1 cellular context compared by ENCODE assay signal in the genomic region with DNA sequence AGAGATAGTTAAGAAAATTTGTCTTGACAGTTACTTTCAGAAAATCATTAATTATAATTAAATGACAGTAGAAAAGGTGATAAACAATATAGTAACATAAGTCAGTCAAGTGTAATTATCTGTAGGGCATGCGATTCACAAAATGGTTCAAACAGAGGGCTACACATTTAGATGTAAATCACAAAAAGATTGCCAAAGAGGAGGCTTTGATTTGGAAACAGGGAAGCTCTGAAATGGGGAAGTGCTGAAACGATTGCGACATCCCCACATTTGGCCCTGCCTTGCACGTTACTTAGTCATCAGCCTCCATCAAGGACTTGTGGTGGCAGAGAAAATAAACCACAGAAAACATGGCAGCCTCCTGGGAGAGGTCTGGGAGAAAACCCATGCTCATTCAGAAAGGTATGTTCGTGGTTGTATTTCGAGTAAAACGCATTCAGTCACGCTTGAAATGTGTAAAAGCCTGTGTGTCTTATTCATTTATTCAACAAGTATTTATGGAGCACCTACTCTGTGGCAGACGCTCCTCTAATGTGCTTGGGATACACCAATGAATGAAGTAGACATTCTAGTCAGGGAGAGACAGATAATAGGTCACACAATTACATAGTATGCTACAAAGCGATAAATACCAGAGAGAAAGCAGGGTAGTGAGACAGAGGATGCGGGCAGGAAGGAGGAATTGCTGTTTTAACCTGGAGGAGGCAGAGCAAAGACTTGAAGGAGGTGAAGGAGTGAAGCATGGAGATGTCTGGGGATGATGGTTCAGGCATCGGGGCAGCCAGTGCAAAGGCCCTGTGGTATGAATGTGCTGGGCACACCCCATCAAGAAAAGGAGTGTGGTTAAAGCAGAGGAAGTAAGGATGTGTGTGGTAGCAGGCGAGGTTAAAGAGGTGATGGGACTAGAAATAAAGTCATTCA.
A peak's percentile ranks its signal among the peaks of the same experiment; 100 is the strongest.
TF ChIP-seq lines count a peak whose summit lies in the region.

No MANE protein-coding gene starts in this region.

TF ChIP-seq in K562, 482 proteins besides CTCF, POLR2A, EP300 and RAD21 (continued from another document and continues in another):
- TF ChIP-seq, protein P1, sequence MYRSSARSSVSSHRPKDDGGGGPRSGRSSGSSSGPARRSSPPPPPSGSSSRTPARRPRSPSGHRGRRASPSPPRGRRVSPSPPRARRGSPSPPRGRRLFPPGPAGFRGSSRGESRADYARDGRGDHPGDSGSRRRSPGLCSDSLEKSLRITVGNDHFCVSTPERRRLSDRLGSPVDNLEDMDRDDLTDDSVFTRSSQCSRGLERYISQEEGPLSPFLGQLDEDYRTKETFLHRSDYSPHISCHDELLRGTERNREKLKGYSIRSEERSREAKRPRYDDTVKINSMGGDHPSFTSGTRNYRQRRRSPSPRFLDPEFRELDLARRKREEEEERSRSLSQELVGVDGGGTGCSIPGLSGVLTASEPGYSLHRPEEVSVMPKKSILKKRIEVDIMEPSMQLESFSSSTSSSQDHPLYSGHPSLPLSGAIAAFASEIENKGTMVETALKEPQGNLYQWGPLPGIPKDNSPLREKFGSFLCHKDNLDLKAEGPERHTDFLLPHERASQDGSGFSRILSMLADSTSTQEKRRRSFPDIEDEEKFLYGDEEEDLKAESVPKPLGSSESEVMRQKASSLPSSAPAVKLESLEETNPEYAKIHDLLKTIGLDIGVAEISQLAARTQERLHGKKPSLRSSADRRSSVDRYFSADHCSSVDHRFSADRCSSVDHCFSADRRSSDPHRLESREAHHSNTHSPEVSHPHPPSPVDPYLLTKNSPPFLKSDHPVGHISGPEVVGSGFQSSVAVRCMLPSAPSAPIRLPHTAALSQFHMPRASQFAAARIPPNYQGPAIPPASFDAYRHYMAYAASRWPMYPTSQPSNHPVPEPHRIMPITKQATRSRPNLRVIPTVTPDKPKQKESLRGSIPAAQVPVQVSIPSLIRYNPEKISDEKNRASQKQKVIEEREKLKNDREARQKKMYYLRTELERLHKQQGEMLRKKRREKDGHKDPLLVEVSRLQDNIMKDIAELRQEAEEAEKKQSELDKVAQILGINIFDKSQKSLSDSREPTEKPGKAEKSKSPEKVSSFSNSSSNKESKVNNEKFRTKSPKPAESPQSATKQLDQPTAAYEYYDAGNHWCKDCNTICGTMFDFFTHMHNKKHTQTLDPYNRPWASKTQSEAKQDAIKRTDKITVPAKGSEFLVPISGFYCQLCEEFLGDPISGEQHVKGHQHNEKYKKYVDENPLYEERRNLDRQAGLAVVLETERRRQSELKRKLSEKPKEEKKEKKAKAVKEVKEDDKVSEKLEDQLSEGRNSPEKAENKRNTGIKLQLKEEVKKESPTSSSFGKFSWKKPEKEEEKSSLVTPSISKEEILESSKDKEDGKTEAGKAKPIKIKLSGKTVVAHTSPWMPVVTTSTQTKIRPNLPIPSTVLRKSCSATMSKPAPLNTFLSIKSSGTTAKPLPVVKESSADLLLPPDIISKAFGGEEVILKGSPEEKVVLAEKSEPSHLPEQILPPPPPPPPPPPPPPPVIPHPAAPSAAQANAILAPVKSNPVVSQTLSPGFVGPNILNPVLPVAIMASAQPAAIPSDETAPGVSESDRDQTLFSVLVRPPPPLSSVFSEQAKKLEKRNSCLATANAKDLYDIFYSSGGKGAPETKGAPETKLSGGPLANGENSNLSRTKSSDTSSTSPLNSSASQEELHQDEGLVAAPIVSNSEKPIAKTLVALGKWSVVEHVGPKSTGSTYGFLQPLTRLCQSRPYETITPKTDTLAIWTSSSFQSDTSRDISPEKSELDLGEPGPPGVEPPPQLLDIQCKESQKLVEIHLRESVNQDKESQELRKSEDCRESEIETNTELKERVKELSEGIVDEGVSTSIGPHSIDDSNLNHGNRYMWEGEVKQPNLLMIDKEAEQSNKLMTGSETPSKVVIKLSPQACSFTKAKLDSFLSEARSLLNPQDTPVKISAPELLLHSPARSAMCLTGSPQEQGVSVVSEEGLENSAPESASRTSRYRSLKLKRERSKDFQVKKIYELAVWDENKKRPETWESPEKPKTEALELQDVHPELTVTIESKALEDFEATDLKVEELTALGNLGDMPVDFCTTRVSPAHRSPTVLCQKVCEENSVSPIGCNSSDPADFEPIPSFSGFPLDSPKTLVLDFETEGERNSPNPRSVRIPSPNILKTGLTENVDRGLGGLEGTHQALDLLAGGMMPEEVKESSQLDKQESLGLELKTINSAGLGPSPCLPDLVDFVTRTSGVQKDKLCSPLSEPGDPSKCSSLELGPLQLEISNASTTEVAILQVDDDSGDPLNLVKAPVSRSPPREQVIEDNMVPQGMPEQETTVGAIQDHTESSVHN (IDR thresholded peaks at IDR 0.05; ENCODE audit: borderline replicate concordance in 1 of 2, low read depth in 1 of 2): no peak
- TF ChIP-seq KDM5B (IDR thresholded peaks at IDR 0.05; ENCODE audit: insufficient replicate concordance, low read depth, low read length): no peak
- no peak for TF ChIP-seq ZNF830 (CRISPR knock-in tag; IDR thresholded peaks at IDR 0.05)
- TF ChIP-seq, protein P2, sequence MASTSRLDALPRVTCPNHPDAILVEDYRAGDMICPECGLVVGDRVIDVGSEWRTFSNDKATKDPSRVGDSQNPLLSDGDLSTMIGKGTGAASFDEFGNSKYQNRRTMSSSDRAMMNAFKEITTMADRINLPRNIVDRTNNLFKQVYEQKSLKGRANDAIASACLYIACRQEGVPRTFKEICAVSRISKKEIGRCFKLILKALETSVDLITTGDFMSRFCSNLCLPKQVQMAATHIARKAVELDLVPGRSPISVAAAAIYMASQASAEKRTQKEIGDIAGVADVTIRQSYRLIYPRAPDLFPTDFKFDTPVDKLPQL (IDR thresholded peaks at IDR 0.05; ENCODE audit: extremely low read depth, insufficient read length): no peak
- peak; percentile 94 for TF ChIP-seq HDAC2 (IDR thresholded peaks at IDR 0.05)
- TF ChIP-seq ZNF197 (CRISPR knock-in tag; IDR thresholded peaks at IDR 0.05; ENCODE audit: low read depth): 0 out of 2 replicates have a peak, but pooled peaks have one; percentile 62
- TF ChIP-seq EGR1 (conservative IDR thresholded peaks at IDR 0.05): no peak
- no peak for TF ChIP-seq ZNF57 (CRISPR knock-in tag; IDR thresholded peaks at IDR 0.05)
- no peak for TF ChIP-seq ZSCAN29 (IDR thresholded peaks at IDR 0.05)
- TF ChIP-seq NUFIP1 (IDR thresholded peaks at IDR 0.05; ENCODE audit: partially characterized antibody): no peak
- TF ChIP-seq RUNX1 (IDR thresholded peaks at IDR 0.05; ENCODE audit: low read depth): no peak
- TF ChIP-seq GATAD2B (IDR thresholded peaks at IDR 0.05; ENCODE audit: borderline replicate concordance): no peak
- no peak for TF ChIP-seq PRMT5 (CRISPR knock-in tag; IDR thresholded peaks at IDR 0.05)
- TF ChIP-seq FOXK2 (conservative IDR thresholded peaks at IDR 0.05 in 1 of 2, IDR thresholded peaks at IDR 0.05 in 1 of 2; ENCODE audit: low read depth in 2 of 2): 0 out of 4 replicates have a peak, but pooled peaks have one; percentile 23 to 32
- no peak for TF ChIP-seq ZNF263 (CRISPR knock-in tag; IDR thresholded peaks at IDR 0.05; ENCODE audit: borderline replicate concordance)
- no peak for TF ChIP-seq RBM39 (optimal IDR thresholded peaks at IDR 0.05; ENCODE audit: low read depth, low read length)
- peak; percentile 48 for TF ChIP-seq RBM25 (IDR thresholded peaks at IDR 0.05; ENCODE audit: low read depth, low read length, severe bottlenecking)
- TF ChIP-seq, protein P3, sequence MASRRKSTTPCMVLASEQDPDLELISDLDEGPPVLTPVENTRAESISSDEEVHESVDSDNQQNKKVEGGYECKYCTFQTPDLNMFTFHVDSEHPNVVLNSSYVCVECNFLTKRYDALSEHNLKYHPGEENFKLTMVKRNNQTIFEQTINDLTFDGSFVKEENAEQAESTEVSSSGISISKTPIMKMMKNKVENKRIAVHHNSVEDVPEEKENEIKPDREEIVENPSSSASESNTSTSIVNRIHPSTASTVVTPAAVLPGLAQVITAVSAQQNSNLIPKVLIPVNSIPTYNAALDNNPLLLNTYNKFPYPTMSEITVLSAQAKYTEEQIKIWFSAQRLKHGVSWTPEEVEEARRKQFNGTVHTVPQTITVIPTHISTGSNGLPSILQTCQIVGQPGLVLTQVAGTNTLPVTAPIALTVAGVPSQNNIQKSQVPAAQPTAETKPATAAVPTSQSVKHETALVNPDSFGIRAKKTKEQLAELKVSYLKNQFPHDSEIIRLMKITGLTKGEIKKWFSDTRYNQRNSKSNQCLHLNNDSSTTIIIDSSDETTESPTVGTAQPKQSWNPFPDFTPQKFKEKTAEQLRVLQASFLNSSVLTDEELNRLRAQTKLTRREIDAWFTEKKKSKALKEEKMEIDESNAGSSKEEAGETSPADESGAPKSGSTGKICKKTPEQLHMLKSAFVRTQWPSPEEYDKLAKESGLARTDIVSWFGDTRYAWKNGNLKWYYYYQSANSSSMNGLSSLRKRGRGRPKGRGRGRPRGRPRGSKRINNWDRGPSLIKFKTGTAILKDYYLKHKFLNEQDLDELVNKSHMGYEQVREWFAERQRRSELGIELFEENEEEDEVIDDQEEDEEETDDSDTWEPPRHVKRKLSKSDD (conservative IDR thresholded peaks at IDR 0.05; ENCODE audit: low read length): no peak
- TF ChIP-seq CBFB (CRISPR knock-in tag; IDR thresholded peaks at IDR 0.05): no peak
- TF ChIP-seq, protein P4, sequence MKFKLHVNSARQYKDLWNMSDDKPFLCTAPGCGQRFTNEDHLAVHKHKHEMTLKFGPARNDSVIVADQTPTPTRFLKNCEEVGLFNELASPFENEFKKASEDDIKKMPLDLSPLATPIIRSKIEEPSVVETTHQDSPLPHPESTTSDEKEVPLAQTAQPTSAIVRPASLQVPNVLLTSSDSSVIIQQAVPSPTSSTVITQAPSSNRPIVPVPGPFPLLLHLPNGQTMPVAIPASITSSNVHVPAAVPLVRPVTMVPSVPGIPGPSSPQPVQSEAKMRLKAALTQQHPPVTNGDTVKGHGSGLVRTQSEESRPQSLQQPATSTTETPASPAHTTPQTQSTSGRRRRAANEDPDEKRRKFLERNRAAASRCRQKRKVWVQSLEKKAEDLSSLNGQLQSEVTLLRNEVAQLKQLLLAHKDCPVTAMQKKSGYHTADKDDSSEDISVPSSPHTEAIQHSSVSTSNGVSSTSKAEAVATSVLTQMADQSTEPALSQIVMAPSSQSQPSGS (CRISPR knock-in tag; IDR thresholded peaks at IDR 0.05): no peak
- peak; percentile 58; the same call in 1 of the 2 replicates for TF ChIP-seq NFE2 (IDR thresholded peaks at IDR 0.05; ENCODE audit: low read depth)
- TF ChIP-seq HMG20A (CRISPR knock-in tag; conservative IDR thresholded peaks at IDR 0.05): peak; percentile 82; the same call in 1 of the 2 replicates
- no peak for TF ChIP-seq TEAD2 (tag; IDR thresholded peaks at IDR 0.05)
- no peak for TF ChIP-seq MCM2 (IDR thresholded peaks at IDR 0.05; ENCODE audit: low read depth)
- TF ChIP-seq HNRNPH1 (optimal IDR thresholded peaks at IDR 0.05; ENCODE audit: low read depth, low read length): no peak
- no peak for TF ChIP-seq SUPT5H (IDR thresholded peaks at IDR 0.05)
- TF ChIP-seq ZNF134 (CRISPR knock-in tag; conservative IDR thresholded peaks at IDR 0.05): no peak
- TF ChIP-seq SMAD4 (CRISPR knock-in tag; conservative IDR thresholded peaks at IDR 0.05): 0 out of 2 replicates have a peak, but pooled peaks have one; percentile 18
- peak; percentile 56 for TF ChIP-seq ATF7 (IDR thresholded peaks at IDR 0.05)
- no peak for TF ChIP-seq POU5F1 (IDR thresholded peaks at IDR 0.05; ENCODE audit: borderline replicate concordance, low read depth, low read length, partially characterized antibody)
- no peak for TF ChIP-seq ZNF431 (CRISPR knock-in tag; IDR thresholded peaks at IDR 0.05)
- TF ChIP-seq GABPB2 (CRISPR knock-in tag; conservative IDR thresholded peaks at IDR 0.05): no peak
- peak; percentile 66; the same call in 1 of the 2 replicates for TF ChIP-seq DPF2 (IDR thresholded peaks at IDR 0.05)
- TF ChIP-seq U2AF1 (optimal IDR thresholded peaks at IDR 0.05; ENCODE audit: low read depth, low read length): no peak
- TF ChIP-seq CBX1 (IDR thresholded peaks at IDR 0.05; ENCODE audit: low read depth): no peak
- peak; percentile 65; the same call in 1 of the 2 replicates for TF ChIP-seq TEAD4 (IDR thresholded peaks at IDR 0.05; ENCODE audit: low read length)
- TF ChIP-seq TEAD4 (CRISPR knock-in tag; IDR thresholded peaks at IDR 0.05; ENCODE audit: borderline replicate concordance): no peak
- no peak for TF ChIP-seq NR2C1 (IDR thresholded peaks at IDR 0.05)
- no peak for TF ChIP-seq NR2C1 (tag; IDR thresholded peaks at IDR 0.05)
- no peak for TF ChIP-seq ARID2 (IDR thresholded peaks at IDR 0.05)
- no peak for TF ChIP-seq PHF21A (IDR thresholded peaks at IDR 0.05; ENCODE audit: borderline replicate concordance, low read depth)
- TF ChIP-seq FOS (IDR thresholded peaks at IDR 0.05; ENCODE audit: extremely low read depth, insufficient read length): no peak
- peak in 1 of 2 experiments; percentile 32; a peak in 1 of 4 replicates for TF ChIP-seq MAZ (CRISPR knock-in tag; conservative IDR thresholded peaks at IDR 0.05 in 1 of 2, IDR thresholded peaks at IDR 0.05 in 1 of 2)
- no peak for TF ChIP-seq MTF1 (CRISPR knock-in tag; IDR thresholded peaks at IDR 0.05; ENCODE audit: borderline replicate concordance)
- no peak for TF ChIP-seq ZNF764 (CRISPR knock-in tag; IDR thresholded peaks at IDR 0.05; ENCODE audit: low read depth)
- no peak for TF ChIP-seq ASH1L (IDR thresholded peaks at IDR 0.05; ENCODE audit: borderline replicate concordance, low read depth, partially characterized antibody)
- no peak for TF ChIP-seq ELF4 (CRISPR knock-in tag; IDR thresholded peaks at IDR 0.05)
- TF ChIP-seq RBM17 (IDR thresholded peaks at IDR 0.05; ENCODE audit: borderline replicate concordance, low read depth, low read length): no peak
- TF ChIP-seq MIER1 (IDR thresholded peaks at IDR 0.05; ENCODE audit: low read depth): no peak
- no peak for TF ChIP-seq TSC22D4 (tag; IDR thresholded peaks at IDR 0.05)
- TF ChIP-seq MTA2 (IDR thresholded peaks at IDR 0.05; ENCODE audit: low read depth): no peak
- TF ChIP-seq, protein P5, sequence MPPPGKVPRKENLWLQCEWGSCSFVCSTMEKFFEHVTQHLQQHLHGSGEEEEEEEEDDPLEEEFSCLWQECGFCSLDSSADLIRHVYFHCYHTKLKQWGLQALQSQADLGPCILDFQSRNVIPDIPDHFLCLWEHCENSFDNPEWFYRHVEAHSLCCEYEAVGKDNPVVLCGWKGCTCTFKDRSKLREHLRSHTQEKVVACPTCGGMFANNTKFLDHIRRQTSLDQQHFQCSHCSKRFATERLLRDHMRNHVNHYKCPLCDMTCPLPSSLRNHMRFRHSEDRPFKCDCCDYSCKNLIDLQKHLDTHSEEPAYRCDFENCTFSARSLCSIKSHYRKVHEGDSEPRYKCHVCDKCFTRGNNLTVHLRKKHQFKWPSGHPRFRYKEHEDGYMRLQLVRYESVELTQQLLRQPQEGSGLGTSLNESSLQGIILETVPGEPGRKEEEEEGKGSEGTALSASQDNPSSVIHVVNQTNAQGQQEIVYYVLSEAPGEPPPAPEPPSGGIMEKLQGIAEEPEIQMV (tag; conservative IDR thresholded peaks at IDR 0.05; ENCODE audit: low read depth): 0 out of 2 replicates have a peak, but pooled peaks have one; percentile 29
- TF ChIP-seq JUND (IDR thresholded peaks at IDR 0.05; ENCODE audit: borderline replicate concordance, low read depth, low read length): peak; percentile 91
- peak; percentile 86; the same call in 1 of the 3 replicates for TF ChIP-seq JUND (tag; IDR thresholded peaks at IDR 0.05; ENCODE audit: borderline replicate concordance, low read depth, low read length)
- no peak for TF ChIP-seq NONO (IDR thresholded peaks at IDR 0.05; ENCODE audit: low read depth in 2 of 2, low read length in 1 of 2)
- 0 out of 2 replicates have a peak, but pooled peaks have one; percentile 16 for TF ChIP-seq ZEB2 (IDR thresholded peaks at IDR 0.05)
